Comparison of ENCODE assay signal across 23 cellular contexts in the genomic region with DNA sequence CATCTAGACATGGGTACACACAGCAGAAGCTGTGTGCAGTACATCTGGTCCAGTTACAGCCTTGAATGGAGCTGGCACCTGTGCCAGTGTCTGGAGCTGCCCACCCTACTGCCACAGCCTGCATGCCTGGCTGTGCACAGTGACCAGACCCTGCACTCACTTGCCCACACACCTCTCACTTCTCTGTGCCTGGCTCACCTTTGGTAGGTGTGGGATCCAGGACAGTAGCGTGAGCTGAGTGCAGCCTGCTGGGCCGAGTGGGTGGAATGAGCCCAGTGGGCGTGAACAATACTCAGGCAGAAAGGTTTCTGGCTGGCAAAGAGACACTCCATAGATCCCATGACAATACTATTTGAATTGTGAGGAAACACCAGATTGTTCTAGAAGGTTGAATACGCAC.
"Had no signal": no experiment of that assay in that cellular context is flagged by ENCODE, and none has a peak within 500 bp of the region (broad histone marks: within the 10 kb centered on the region; RNA-seq: fewer than 3 reads in every experiment).

No MANE protein-coding gene starts in this region.

- DNase-seq: activated CD4-positive, alpha-beta T cell treated with anti-CD3 and anti-CD28 coated beads for 4 hours; activated CD4-positive, alpha-beta T cell treated with anti-CD3 and anti-CD28 coated beads, Interleukin-2, amount 50 U/mL, for 4 hours; activated effector memory CD4-positive, alpha-beta T cell treated with Interleukin-2 at 50 U/mL for 16 hours; activated naive CD4-positive, alpha-beta T cell treated with Interleukin-2 at 50 U/mL for 16 hours; activated naive CD8-positive, alpha-beta T cell treated with anti-CD3 and anti-CD28 coated beads for 36 hours; adrenal gland; effector CD8-positive, alpha-beta T cell; gastrocnemius medialis; glutamatergic neuron; left cardiac atrium; left ventricle myocardium superior; pancreas; psoas muscle; right cardiac atrium; spleen; stimulated activated naive CD8-positive, alpha-beta T cell treated with anti-CD3 and anti-CD28 coated beads, Interleukin-15, Interleukin-2, amounts not matched to agents 100 U/mL and 50 U/mL, for 24 hours had no signal

- H3K4me3 ChIP-seq: adrenal gland, ascending aorta, gastrocnemius medialis, pancreas, psoas muscle, spleen, vagina had no signal

- FAIRE-seq: endometrium, keratinocyte, pancreas, TTC549 had no signal

- H3K4me1 ChIP-seq: adrenal gland, ascending aorta, gastrocnemius medialis, pancreas, psoas muscle, spleen, vagina had no signal

- H3K27me3 ChIP-seq: adrenal gland, ascending aorta, gastrocnemius medialis, neutrophil, pancreas, spleen, vagina had no signal

- H3K27ac ChIP-seq: adrenal gland, ascending aorta, gastrocnemius medialis, neutrophil, pancreas, psoas muscle, spleen, vagina, VCaP had no signal

- H3K36me3 ChIP-seq: adrenal gland, ascending aorta, gastrocnemius medialis, neutrophil, pancreas, spleen, vagina had no signal

- ATAC-seq: gastrocnemius medialis; left cardiac atrium; left ventricle myocardium superior; pancreas; psoas muscle; right cardiac atrium; stimulated activated naive CD8-positive, alpha-beta T cell treated with anti-CD3 and anti-CD28 coated beads, Interleukin-15, Interleukin-2, amounts not matched to agents 100 U/mL and 50 U/mL, for 24 hours had no signal

- H3K9me3 ChIP-seq: adrenal gland, ascending aorta, gastrocnemius medialis, neutrophil, pancreas, psoas muscle, vagina had no signal
